In genomic region chr13:78045916-78046315, GRCh38 we compare ENCODE assay signal across 13 cellular contexts.
DNase-seq lines count a peak whose midpoint lies in the region; ATAC-seq and TF ChIP-seq lines count a peak whose summit lies in the region.
"Had no signal": no experiment of that assay in that cellular context is flagged by ENCODE, and none has a peak within 500 bp of the region (broad histone marks: within the 10 kb centered on the region; RNA-seq: fewer than 3 reads in every experiment).

No MANE protein-coding gene starts in this region.

- H3K4me3 ChIP-seq in stomach, result no peak overlapping the region
- H3K4me3 ChIP-seq: A549, spleen, upper lobe of right lung had no signal

- DNase-seq in Right ventricle myocardium superior, result no peak
- DNase-seq in left cardiac atrium, result no peak
- no peak for DNase-seq in sciatic nerve (ENCODE audit: low spot score)
- no peak for DNase-seq in immature natural killer cell
- no peak for DNase-seq in islet precursor cell
- DNase-seq in stomach, result no peak
- DNase-seq: foreskin fibroblast, NCI-H1092 treated with DMSO at 0.1 percent for 48 hours, spleen, upper lobe of right lung had no signal

- intact Hi-C loops in Right ventricle myocardium superior (cut with DNase I), result no loop called here
- intact Hi-C loops in left cardiac atrium (cut with DNase I), result no loop called here
- intact Hi-C loops in sciatic nerve (cut with DNase I), result no loop called here
- intact Hi-C loops in stomach (cut with DNase I; ENCODE audit: low total_unique reads), result no loop called here

- peaks cover 0 to 10% (median 7%) of the 10 kb centered on the region in 3 donors for H3K27me3 Mint-ChIP-seq in immature natural killer cell (ENCODE audit: low read depth in 3 of 3)

- no peaks in the 10 kb centered on the region for H3K36me3 ChIP-seq in stomach
- H3K36me3 ChIP-seq: spleen, upper lobe of right lung had no signal

- H3K9me3 ChIP-seq in stomach, result no peaks in the 10 kb centered on the region
- H3K9me3 ChIP-seq: A549, upper lobe of right lung had no signal

- H3K4me1 Mint-ChIP-seq in immature natural killer cell, result no peaks in the 10 kb centered on the region

- peaks cover 0 to 5% (median under 1%) of the 10 kb centered on the region in 6 donors for H3K9me3 Mint-ChIP-seq in immature natural killer cell

- no peaks in the 10 kb centered on the region for H3K27me3 ChIP-seq in stomach
- H3K27me3 ChIP-seq: upper lobe of right lung had no signal

- no peak overlapping the region for H3K27ac ChIP-seq in stomach
- H3K27ac ChIP-seq: A549, upper lobe of right lung had no signal

- 47 to 57% (median 49%) methylated on average over 3 of the region's 3 CpGs for WGBS in stomach, 5 donors

- H3K27ac Mint-ChIP-seq in immature natural killer cell, result no peak overlapping the region

- no peaks in the 10 kb centered on the region for H3K36me3 Mint-ChIP-seq in immature natural killer cell

- peaks cover 0 to 3% (median 0%) of the 10 kb centered on the region in 4 donors for H3K4me1 ChIP-seq in stomach
- H3K4me1 ChIP-seq: A549, upper lobe of right lung had no signal

- TF ChIP-seq CTCF in stomach (IDR thresholded peaks at IDR 0.05), result no peak

- no peak overlapping the region for H3K4me3 Mint-ChIP-seq in immature natural killer cell

- TF ChIP-seq POLR2A in stomach (IDR thresholded peaks at IDR 0.05), result no peak

- peak; percentile 46 for ATAC-seq in Right ventricle myocardium superior (ENCODE audit: poor library complexity)
- no peak for ATAC-seq in left cardiac atrium
- peak; percentile 9 for ATAC-seq in HG02623 (IDR thresholded peaks at IDR 0.05; ENCODE audit: unreplicated experiment)
- peak; percentile 39 for ATAC-seq in HG03354 (IDR thresholded peaks at IDR 0.05; ENCODE audit: poor library complexity, severe bottlenecking, unreplicated experiment)
- peak; percentile 28 for ATAC-seq in sciatic nerve
- ATAC-seq: A549, upper lobe of right lung had no signal

- no peak for TF ChIP-seq EP300 in stomach (IDR thresholded peaks at IDR 0.05)

Comparison
In these comparisons a context has a peak if more than half of its experiments do, and no peak if none do; other contexts are left out.
1. ATAC-seq: peak in Right ventricle myocardium superior (single experiment), HG02623 (single experiment), HG03354 (single experiment) and sciatic nerve (single experiment); none in left cardiac atrium (0 of 2).